Comparison of ENCODE assay signal across 12 cellular contexts in genomic region chr12:1575799-1576401, GRCh38. TPM values are rescaled to one million over a fixed set of nuclear protein-coding genes. Genes with fewer than 3 reads are reported as not detected.
A peak's percentile ranks its signal among the peaks of the same experiment; 100 is the strongest.
DNase-seq lines count a peak whose midpoint lies in the region; ATAC-seq and TF ChIP-seq lines count a peak whose summit lies in the region.
"Had no signal": no experiment of that assay in that cellular context is flagged by ENCODE, and none has a peak within 500 bp of the region (broad histone marks: within the 10 kb centered on the region; RNA-seq: fewer than 3 reads in every experiment).

No MANE protein-coding gene starts in this region.

- no peak overlapping the region for H2AFZ ChIP-seq in SK-N-SH (ENCODE audit: low read depth)

- peak in 1 of 2 experiments; percentile 37; a peak in 1 of 4 replicates for TF ChIP-seq EP300 in SK-N-SH (IDR thresholded peaks at IDR 0.05; ENCODE audit: borderline replicate concordance in 1 of 2, low read depth in 1 of 2, low read length in 1 of 2)

- H3K27me3 ChIP-seq in BLaER1, result no peaks in the 10 kb centered on the region
- H3K27me3 ChIP-seq in SK-N-SH (ENCODE audit: insufficient read depth), result no peaks in the 10 kb centered on the region
- H3K27me3 ChIP-seq in MG63, result no peaks in the 10 kb centered on the region

- peak; percentile 60 for DNase-seq in SK-N-SH
- peak; percentile 62 for DNase-seq in fibroblast of peridontal ligament (ENCODE audit: extremely low read depth)
- DNase-seq in omental fat pad (ENCODE audit: low spot score), result no peak
- no peak for DNase-seq in HuH-7 (ENCODE audit: low spot score)
- no peak for DNase-seq in glomerular visceral epithelial cell (ENCODE audit: extremely low spot score)
- no peak for DNase-seq in MG63
- DNase-seq in NCI-H446 (lab: John Stamatoyannopoulos, UW), result no peak
- DNase-seq: CD4-positive, CD25-positive, alpha-beta regulatory T cell; islet precursor cell; stimulated activated CD4-positive, alpha-beta T cell treated with anti-CD3 and anti-CD28 coated beads, Interleukin-12 subunit alpha, Interleukin-12 subunit beta, amount 100 ng/mL, for 4 hours; substantia nigra had no signal

- H3K4me3 ChIP-seq in BLaER1 (no peak overlapping the region), SK-N-SH (ENCODE audit: low read depth in 2 of 2, low read length in 1 of 2) (peak overlapping the region in 1 of 2 experiments; percentile 38; a peak in 1 of 4 replicates), MG63 (no peak overlapping the region)

- ATAC-seq in omental fat pad (ENCODE audit: low FRiP score), result peak; percentile 38

- H3K4me1 ChIP-seq in BLaER1 (peaks cover 23% of the 10 kb centered on the region), SK-N-SH (ENCODE audit: control insufficient read depth in 1 of 2, insufficient read depth in 2 of 2, low read depth in 1 of 2, low read length in 1 of 2) (peaks cover 21 to 30% of the 10 kb centered on the region in 2 experiments; a peak in 3 of 4 replicates)

- H3K9me3 ChIP-seq in BLaER1 (no peaks in the 10 kb centered on the region), SK-N-SH (no peaks in the 10 kb centered on the region), MG63 (no peaks in the 10 kb centered on the region)

- CTCF ChIA-PET in SK-N-SH (lab: Yijun Ruan, JAX), result interaction anchor here (1.0 to 12.2 kb wide), 8 partner anchors 7 to 458 kb away, joined by 3 to 268 read pairs (median 5); no protein-coding TSS in a partner anchor

- POLR2A ChIA-PET in SK-N-SH (lab: Yijun Ruan, JAX), result no interaction called here

- H3K36me3 ChIP-seq in BLaER1, result no peaks in the 10 kb centered on the region
- H3K36me3 ChIP-seq in SK-N-SH (replicated peaks in 1 of 2; ENCODE audit: control insufficient read depth in 1 of 2, insufficient read depth in 2 of 2, low read length in 1 of 2), result no peaks in the 10 kb centered on the region
- H3K36me3 ChIP-seq in MG63, result peaks cover 74% of the 10 kb centered on the region

- H3F3A ChIP-seq in SK-N-SH (replicated peaks; ENCODE audit: insufficient read depth), result peaks cover 34% of the 10 kb centered on the region

- no peaks in the 10 kb centered on the region for H3K9me2 ChIP-seq in SK-N-SH

- peaks cover 94% of the 10 kb centered on the region for H3K79me2 ChIP-seq in SK-N-SH (ENCODE audit: insufficient read depth)

- 74% methylated on average over 12 of the region's 12 CpGs for WGBS in SK-N-SH (ENCODE audit: low lambda C conversion rate)

- H3K9ac ChIP-seq in BLaER1, result peak overlapping the region; percentile 4; the same call in 1 of the 2 replicates
- no peak overlapping the region for H3K9ac ChIP-seq in SK-N-SH

- H3K4me2 ChIP-seq in BLaER1, result peak overlapping the region; percentile 46
- H3K4me2 ChIP-seq in SK-N-SH, result peak overlapping the region; percentile 77

- no peak overlapping the region for H3K27ac ChIP-seq in BLaER1
- peak overlapping the region in 1 of 2 experiments; percentile 66; a peak in 3 of 4 replicates for H3K27ac ChIP-seq in SK-N-SH (ENCODE audit: low read depth in 2 of 2, low read length in 1 of 2)

- TF ChIP-seq CTCF in SK-N-SH (IDR thresholded peaks at IDR 0.05), result no peak
- no peak for TF ChIP-seq CTCF in omental fat pad (IDR thresholded peaks at IDR 0.05)

- H4K20me1 ChIP-seq in BLaER1 (peaks cover 14% of the 10 kb centered on the region; the same call in 1 of the 2 replicates), SK-N-SH (ENCODE audit: insufficient read depth) (peaks cover 17% of the 10 kb centered on the region; the same call in 1 of the 2 replicates)

- no peak for TF ChIP-seq RAD21 in SK-N-SH (IDR thresholded peaks at IDR 0.05; ENCODE audit: low read length)

TF ChIP-seq in SK-N-SH, 30 proteins besides CTCF, POLR2A, EP300 and RAD21:
- TF ChIP-seq MAX (IDR thresholded peaks at IDR 0.05; ENCODE audit: low read depth) (no peak), RCOR1 (IDR thresholded peaks at IDR 0.05; ENCODE audit: low read length) (0 out of 2 replicates have a peak, but pooled peaks have one; percentile 26), GATA2 (CRISPR knock-in tag; IDR thresholded peaks at IDR 0.05) (peak; percentile 82)

RNA-seq across cellular contexts. Expression of gene FBXL14, which starts 18.5 kb away (rescaled TPM):
- 11.3 and 12.8 TPM in 2 replicates for polyA plus RNA-seq in SK-N-SH (2012; rRNA removed)
- 4.3 and 9.3 TPM in 2 replicates for polyA plus RNA-seq in SK-N-SH (2012; cell fraction: cytosol; rRNA removed)
- polyA plus RNA-seq in SK-N-SH (2012; cell fraction: nucleus; rRNA removed), result 4.7 and 7.0 TPM in 2 replicates
- 10 to 100 TPM in 2 of 4 donors, 1 to 10 TPM in 2; 7.3 to 15.6 (median 10.1) TPM for total RNA-seq in omental fat pad
- 9.1 and 11.9 TPM in 2 replicates for total RNA-seq in MG63 (2014; rRNA removed; shearing (Covaris generic); ENCODE audit: low replicate concordance)

RNA-seq across cellular contexts. Expression of gene WNT5B, which starts 53.1 kb away (rescaled TPM):
- 29.3 and 29.4 TPM in 2 replicates for polyA plus RNA-seq in SK-N-SH (2012; rRNA removed)
- 16.5 and 26.4 TPM in 2 replicates for polyA plus RNA-seq in SK-N-SH (2012; cell fraction: cytosol; rRNA removed)
- polyA plus RNA-seq in SK-N-SH (2012; cell fraction: nucleus; rRNA removed), result 30.1 and 32.1 TPM in 2 replicates
- 1 to 10 TPM; 3.6 to 9.0 (median 4.0) TPM for total RNA-seq in omental fat pad
- 208 and 341 TPM in 2 replicates for total RNA-seq in MG63 (2014; rRNA removed; shearing (Covaris generic); ENCODE audit: low replicate concordance)
- total RNA-seq: CD4-positive, CD25-positive, alpha-beta regulatory T cell had no signal
- polyA plus RNA-seq: CD4-positive, CD25-positive, alpha-beta regulatory T cell had no signal

Comparison
In these comparisons a context has a peak if more than half of its experiments do, and no peak if none do; other contexts are left out.
1. DNase-seq: peak in SK-N-SH (single experiment) and fibroblast of peridontal ligament (single experiment); none in omental fat pad (single experiment), HuH-7 (single experiment), glomerular visceral epithelial cell (single experiment), MG63 (single experiment) and NCI-H446 (0 of 2).
2. RNA of gene WNT5B, which starts 53.1 kb away (total RNA-seq): 208 to 341 TPM in MG63; 3.6 to 9.0 TPM in omental fat pad; every median in the first group is over 10 times any median in the second.